ENCODE assay signal across 10 cellular contexts in the genomic region with DNA sequence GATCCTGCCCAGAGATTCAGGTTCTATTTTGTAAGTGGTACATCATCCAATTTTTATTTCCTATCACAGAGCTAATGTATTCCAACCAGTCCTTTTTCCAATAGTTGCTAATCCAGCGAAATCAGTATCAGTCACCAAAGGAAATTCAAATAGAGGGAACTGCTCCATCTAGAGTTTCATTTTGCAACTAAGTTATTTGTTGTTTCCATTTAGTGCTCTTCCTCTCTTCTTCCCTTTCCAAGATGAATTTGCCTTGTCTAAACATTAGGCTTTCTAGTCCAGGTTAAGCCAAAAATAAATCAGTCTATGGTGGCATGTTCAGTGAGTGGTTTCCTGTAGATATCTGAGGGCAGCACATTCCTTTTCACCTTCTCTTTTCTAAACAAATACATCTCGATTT.
A peak's percentile ranks its signal among the peaks of the same experiment; 100 is the strongest.
DNase-seq lines count a peak whose midpoint lies in the region; ATAC-seq and TF ChIP-seq lines count a peak whose summit lies in the region.
"Had no signal": no experiment of that assay in that cellular context is flagged by ENCODE, and none has a peak within 500 bp of the region (broad histone marks: within the 10 kb centered on the region; RNA-seq: fewer than 3 reads in every experiment).

No MANE protein-coding gene starts in this region.

- in situ Hi-C loops in HAP-1 (cut with MboI; ENCODE audit: low sequenced_read_pairs), result no loop called here

- no peaks in the 10 kb centered on the region for H3K4me1 Mint-ChIP-seq in activated CD8-positive, alpha-beta T cell treated with anti-CD3 and anti-CD28 coated beads, Interleukin-2, amount 10 ng/mL, durations not matched to agents 7 days and 5 days (ENCODE audit: low read depth)

- no peak for ATAC-seq in HG02610 (IDR thresholded peaks at IDR 0.05; ENCODE audit: unreplicated experiment)
- no peak for ATAC-seq in activated CD8-positive, alpha-beta T cell treated with anti-CD3 and anti-CD28 coated beads, Interleukin-2, amount 10 ng/mL, durations not matched to agents 7 days and 5 days
- ATAC-seq: K562 had no signal

- no peak overlapping the region for H3K27ac Mint-ChIP-seq in activated CD8-positive, alpha-beta T cell treated with anti-CD3 and anti-CD28 coated beads, Interleukin-2, amount 10 ng/mL, durations not matched to agents 7 days and 5 days

- H3K9me3 ChIP-seq in PC-9 (ENCODE audit: insufficient read depth, low read depth) (no peaks in the 10 kb centered on the region), HAP-1 (no peaks in the 10 kb centered on the region)
- H3K9me3 ChIP-seq: esophagus squamous epithelium had no signal

- H3K27me3 Mint-ChIP-seq in activated CD8-positive, alpha-beta T cell treated with anti-CD3 and anti-CD28 coated beads, Interleukin-2, amount 10 ng/mL, durations not matched to agents 7 days and 5 days (ENCODE audit: low read depth), result no peaks in the 10 kb centered on the region

- intact Hi-C loops in PC-9 (cut with micrococcal nuclease; ENCODE audit: unreplicated experiment), result loop anchor here (10.0 kb wide), 3 partner anchors 284 to 1116 kb away; no protein-coding TSS in a partner anchor

- H2AFZ ChIP-seq in PC-9, result no peak overlapping the region

- H4K20me1 ChIP-seq in PC-9 (ENCODE audit: insufficient read depth), result no peaks in the 10 kb centered on the region

- TF ChIP-seq CTCF in PC-9 (conservative IDR thresholded peaks at IDR 0.05) (peak; percentile 54; the same call in 1 of the 2 replicates), retinal pigment epithelial cell (conservative IDR thresholded peaks at IDR 0.05; ENCODE audit: low read depth, low read length) (peak; percentile 44)

- BruUV-seq in PC-9 (replicated peaks; lab: Mats Ljungman, UMichigan), result no TSS peak

- H3K36me3 Mint-ChIP-seq in activated CD8-positive, alpha-beta T cell treated with anti-CD3 and anti-CD28 coated beads, Interleukin-2, amount 10 ng/mL, durations not matched to agents 7 days and 5 days (ENCODE audit: low read depth), result no peaks in the 10 kb centered on the region

- peaks cover 8% of the 10 kb centered on the region; the same call in 1 of the 2 replicates for H3F3A ChIP-seq in PC-9 (ENCODE audit: insufficient read depth, low read depth)

- H3K36me3 ChIP-seq in PC-9 (ENCODE audit: low read depth), result no peaks in the 10 kb centered on the region
- H3K36me3 ChIP-seq in HAP-1 (replicated peaks), result no peaks in the 10 kb centered on the region
- H3K36me3 ChIP-seq: esophagus squamous epithelium had no signal

- peak; percentile 45 for DNase-seq in GM03348 (ENCODE audit: low spot score)
- DNase-seq in PC-9, result no peak
- peak; percentile 78 for DNase-seq in fibroblast of peridontal ligament (ENCODE audit: extremely low read depth)
- DNase-seq in retinal pigment epithelial cell (ENCODE audit: low read depth), result no peak
- no peak for DNase-seq in HAP-1 (ENCODE audit: low spot score in 2 of 2)
- DNase-seq in GOT3 (lab: John Stamatoyannopoulos, UW), result no peak
- DNase-seq in activated CD8-positive, alpha-beta T cell treated with anti-CD3 and anti-CD28 coated beads, Interleukin-2, amount 10 ng/mL, durations not matched to agents 7 days and 5 days, result no peak
- DNase-seq: esophagus squamous epithelium had no signal

- H3K79me2 ChIP-seq in PC-9 (ENCODE audit: low read depth), result no peaks in the 10 kb centered on the region

- no peak overlapping the region for H3K4me3 ChIP-seq in PC-9
- no peak overlapping the region for H3K4me3 ChIP-seq in retinal pigment epithelial cell (ENCODE audit: low read length)
- no peak overlapping the region for H3K4me3 ChIP-seq in HAP-1
- H3K4me3 ChIP-seq: esophagus squamous epithelium, K562 had no signal

- H3K4me1 ChIP-seq in PC-9 (replicated peaks; ENCODE audit: insufficient read depth) (peaks cover 20% of the 10 kb centered on the region), HAP-1 (no peaks in the 10 kb centered on the region)

- no peak overlapping the region for H3K4me2 ChIP-seq in PC-9

- no peak overlapping the region for H3K27ac ChIP-seq in PC-9
- H3K27ac ChIP-seq: esophagus squamous epithelium had no signal

- CTCF ChIA-PET in PC-9 (lab: Charles Lee), result interaction anchor here (0.6 to 1.3 kb wide), 4 partner anchors 45 to 758 kb away, joined by 3 to 5 read pairs (median 3); no protein-coding TSS in a partner anchor
- CTCF ChIA-PET in activated CD8-positive, alpha-beta T cell treated with anti-CD3 and anti-CD28 coated beads, Interleukin-2, amount 10 ng/mL, durations not matched to agents 7 days and 5 days (lab: Charles Lee), result no interaction called here

- H3K9me3 Mint-ChIP-seq in activated CD8-positive, alpha-beta T cell treated with anti-CD3 and anti-CD28 coated beads, Interleukin-2, amount 10 ng/mL, durations not matched to agents 7 days and 5 days (ENCODE audit: insufficient read depth), result no peaks in the 10 kb centered on the region

- no peaks in the 10 kb centered on the region for H3K9me2 ChIP-seq in PC-9 (ENCODE audit: insufficient read depth)

- no peak overlapping the region for H3K4me3 Mint-ChIP-seq in activated CD8-positive, alpha-beta T cell treated with anti-CD3 and anti-CD28 coated beads, Interleukin-2, amount 10 ng/mL, durations not matched to agents 7 days and 5 days

- H3K27me3 ChIP-seq in PC-9 (ENCODE audit: insufficient read depth, low read depth) (no peaks in the 10 kb centered on the region), HAP-1 (ENCODE audit: low read depth) (no peaks in the 10 kb centered on the region)
- H3K27me3 ChIP-seq: esophagus squamous epithelium had no signal

- POLR2A ChIA-PET in PC-9 (lab: Charles Lee; ENCODE audit: unreplicated experiment), result interaction anchor here (0.7 kb wide), 2 partner anchors 66 to 222 kb away, joined by 4 to 6 read pairs; no protein-coding TSS in a partner anchor
- POLR2A ChIA-PET in activated CD8-positive, alpha-beta T cell treated with anti-CD3 and anti-CD28 coated beads, Interleukin-2, amount 10 ng/mL, durations not matched to agents 7 days and 5 days (lab: Charles Lee), result no interaction called here

Comparison
In these comparisons a context has a peak if more than half of its experiments do, and no peak if none do; other contexts are left out.
1. DNase-seq: peak in GM03348 (single experiment) and fibroblast of peridontal ligament (single experiment); none in PC-9 (0 of 2), retinal pigment epithelial cell (single experiment), HAP-1 (0 of 2), GOT3 (single experiment) and activated CD8-positive, alpha-beta T cell treated with anti-CD3 and anti-CD28 coated beads, Interleukin-2, amount 10 ng/mL, durations not matched to agents 7 days and 5 days (single experiment).